23 cellular contexts compared by ENCODE assay signal in genomic region chr7:110375068-110375467, GRCh38.
"Had no signal": no experiment of that assay in that cellular context is flagged by ENCODE, and none has a peak within 500 bp of the region (broad histone marks: within the 10 kb centered on the region; RNA-seq: fewer than 3 reads in every experiment).

No MANE protein-coding gene starts in this region.

- ATAC-seq: effector memory CD8-positive, alpha-beta T cell; left ventricle myocardium superior; lower lobe of right lung; mucosa of descending colon; natural killer cell treated with Interleukin-12 subunit alpha and Interleukin-12 subunit beta and Interleukin-15 and Interleukin-18, amount 100 ng/mL, for 72 hours; sciatic nerve; stimulated activated memory B cell treated with anti-CD40 and anti-IgM and Interleukin-4, amounts not matched to agents 10 μg/mL and 1 μg/mL and 100 μg/mL, for 72 hours; stimulated activated naive CD8-positive, alpha-beta T cell treated with anti-CD3 and anti-CD28 coated beads, Interleukin-15, Interleukin-2, amounts not matched to agents 100 U/mL and 50 U/mL, for 24 hours had no signal

- H3K4me2 ChIP-seq: smooth muscle cell had no signal

- H2AFZ ChIP-seq: neural progenitor cell had no signal

- H3K36me3 ChIP-seq: esophagus squamous epithelium, lower lobe of right lung, neural progenitor cell, prostate gland, right atrium auricular region, tibial artery, upper lobe of left lung had no signal

- H3K27ac Mint-ChIP-seq: effector memory CD8-positive, alpha-beta T cell; naive B cell; natural killer cell treated with Interleukin-12 subunit alpha and Interleukin-12 subunit beta and Interleukin-15 and Interleukin-18, amount 100 ng/mL, for 72 hours; stimulated activated memory B cell treated with anti-CD40 and anti-IgM and Interleukin-4, amounts not matched to agents 10 μg/mL and 1 μg/mL and 100 μg/mL, for 72 hours had no signal

- H3K4me1 Mint-ChIP-seq: naive B cell; stimulated activated memory B cell treated with anti-CD40 and anti-IgM and Interleukin-4, amounts not matched to agents 10 μg/mL and 1 μg/mL and 100 μg/mL, for 72 hours had no signal

- H3K4me3 ChIP-seq: esophagus squamous epithelium, lower lobe of right lung, mucosa of descending colon, neural progenitor cell, prostate gland, right atrium auricular region, smooth muscle cell, testis, tibial artery, upper lobe of left lung had no signal

- H3K9ac ChIP-seq: neural progenitor cell had no signal

- H3K27me3 ChIP-seq: esophagus squamous epithelium, neural progenitor cell, right atrium auricular region, testis, tibial artery, upper lobe of left lung had no signal

- H3K4me3 Mint-ChIP-seq: effector memory CD8-positive, alpha-beta T cell; naive B cell; natural killer cell treated with Interleukin-12 subunit alpha and Interleukin-12 subunit beta and Interleukin-15 and Interleukin-18, amount 100 ng/mL, for 72 hours; neural progenitor cell; stimulated activated memory B cell treated with anti-CD40 and anti-IgM and Interleukin-4, amounts not matched to agents 10 μg/mL and 1 μg/mL and 100 μg/mL, for 72 hours had no signal

- H3K27ac ChIP-seq: esophagus squamous epithelium, lower lobe of right lung, neural progenitor cell, prostate gland, right atrium auricular region, testis, tibial artery, upper lobe of left lung had no signal

- H3K4me1 ChIP-seq: esophagus squamous epithelium, lower lobe of right lung, prostate gland, right atrium auricular region, testis, tibial artery, upper lobe of left lung had no signal

- H3K36me3 Mint-ChIP-seq: naive B cell; natural killer cell treated with Interleukin-12 subunit alpha and Interleukin-12 subunit beta and Interleukin-15 and Interleukin-18, amount 100 ng/mL, for 72 hours; stimulated activated memory B cell treated with anti-CD40 and anti-IgM and Interleukin-4, amounts not matched to agents 10 μg/mL and 1 μg/mL and 100 μg/mL, for 72 hours had no signal

- H3K27me3 Mint-ChIP-seq: effector memory CD8-positive, alpha-beta T cell; naive B cell; natural killer cell treated with Interleukin-12 subunit alpha and Interleukin-12 subunit beta and Interleukin-15 and Interleukin-18, amount 100 ng/mL, for 72 hours; stimulated activated memory B cell treated with anti-CD40 and anti-IgM and Interleukin-4, amounts not matched to agents 10 μg/mL and 1 μg/mL and 100 μg/mL, for 72 hours had no signal

- H3K9me3 ChIP-seq: esophagus squamous epithelium, lower lobe of right lung, mucosa of descending colon, prostate gland, right atrium auricular region, testis, tibial artery, upper lobe of left lung had no signal

- DNase-seq: cortex of kidney; effector memory CD8-positive, alpha-beta T cell; erythroblast; esophagus squamous epithelium; foreskin melanocyte; left ventricle myocardium superior; lower lobe of right lung; mucosa of descending colon; naive B cell; nucleus accumbens; stimulated activated CD4-positive, alpha-beta T cell treated with anti-CD3 and anti-CD28 coated beads, Interleukin-4, amount 100 ng/mL, for 4 hours; stimulated activated naive CD8-positive, alpha-beta T cell treated with anti-CD3 and anti-CD28 coated beads, Interleukin-15, Interleukin-2, amounts not matched to agents 100 U/mL and 50 U/mL, for 24 hours; substantia nigra; testis; tibial artery; upper lobe of left lung had no signal
